7 cellular contexts compared by ENCODE assay signal in genomic region chr21:36330904-36331303, GRCh38. TPM values are rescaled to one million over a fixed set of nuclear protein-coding genes. Genes with fewer than 3 reads are reported as not detected.
A peak's percentile ranks its signal among the peaks of the same experiment; 100 is the strongest.
DNase-seq lines count a peak whose midpoint lies in the region; ATAC-seq and TF ChIP-seq lines count a peak whose summit lies in the region.

No MANE protein-coding gene starts in this region.

- CTCF ChIA-PET in Panc1 (lab: Charles Lee): interaction anchor here (0.6 kb wide), 1 partner anchor 190 kb away, joined by 5 read pairs; no protein-coding TSS in a partner anchor

- no peak for TF ChIP-seq POLR2A in heart left ventricle (IDR thresholded peaks at IDR 0.05)

- H3K9me3 ChIP-seq in Panc1 (ENCODE audit: control insufficient read depth, insufficient read depth, low read depth, low read length) (no peaks in the 10 kb centered on the region), heart left ventricle (no peaks in the 10 kb centered on the region)

- BruUV-seq in Panc1 (replicated peaks; lab: Mats Ljungman, UMichigan): no TSS peak

- H3K4me1 ChIP-seq in Panc1 (ENCODE audit: control insufficient read depth, insufficient read depth, low read length): peaks cover 6% of the 10 kb centered on the region; the same call in 1 of the 2 replicates
- peaks cover 0 to 63% (median 43%) of the 10 kb centered on the region in 12 donors for H3K4me1 ChIP-seq in heart left ventricle

- intact Hi-C loops in Panc1 (cut with micrococcal nuclease; ENCODE audit: unreplicated experiment) (loop anchor here (5.0 kb wide), 1 partner anchor 189 kb away; no protein-coding TSS in a partner anchor), heart left ventricle (cut with DNase I) (loop anchor here in 9 of 10 donors (2.0 to 10.0 kb wide), 5 partner anchors 69 to 204 kb away; partner anchors contain the start of gene CBR3 (in 1 of the 9)), sciatic nerve (cut with DNase I) (no loop called here)

- POLR2A ChIA-PET in Panc1 (lab: Charles Lee): no interaction called here

- H3K9me3 Mint-ChIP-seq in activated naive CD4-positive, alpha-beta T cell treated with anti-CD3 and anti-CD28 coated beads, Interleukin-2, amount 50 U/mL, for 72 hours: no peaks in the 10 kb centered on the region

- H3K27ac ChIP-seq in Panc1 (ENCODE audit: low read length): no peak overlapping the region
- no peak overlapping the region for H3K27ac ChIP-seq in heart left ventricle

- H3K36me3 Mint-ChIP-seq in activated naive CD4-positive, alpha-beta T cell treated with anti-CD3 and anti-CD28 coated beads, Interleukin-2, amount 50 U/mL, for 72 hours: peaks cover 0 to 7% of the 10 kb centered on the region in 2 donors

- H3K36me3 ChIP-seq in Panc1 (ENCODE audit: control insufficient read depth, insufficient read depth, low read length) (no peaks in the 10 kb centered on the region), heart left ventricle (peaks cover 0 to 45% (median 22%) of the 10 kb centered on the region in 9 donors)

- in situ Hi-C loops in Panc1 (cut with HindIII; ENCODE audit: low pct_unique_long_range_greater_than_20kb, low sequenced_read_pairs): no loop called here

- TF ChIP-seq CTCF in Panc1 (IDR thresholded peaks at IDR 0.05): peak; percentile 67; the same call in 1 of the 2 replicates
- peak; percentile 55 to 76 (median 65) for TF ChIP-seq CTCF in heart left ventricle (IDR thresholded peaks at IDR 0.05)

- H3K27ac Mint-ChIP-seq in activated naive CD4-positive, alpha-beta T cell treated with anti-CD3 and anti-CD28 coated beads, Interleukin-2, amount 50 U/mL, for 72 hours: peak overlapping the region; percentile 3 to 9

- 53 to 68% (median 54%) methylated on average over 2 of the region's 2 CpGs for WGBS in heart left ventricle, 4 donors

- H3K27me3 ChIP-seq in Panc1 (ENCODE audit: control insufficient read depth, insufficient read depth, low read length) (no peaks in the 10 kb centered on the region), heart left ventricle (no peaks in the 10 kb centered on the region)

- ATAC-seq in HG03354 (IDR thresholded peaks at IDR 0.05; ENCODE audit: poor library complexity, severe bottlenecking, unreplicated experiment): peak; percentile 62
- peak; percentile 89 for ATAC-seq in Panc1
- peak; percentile 66 to 72 for ATAC-seq in activated naive CD4-positive, alpha-beta T cell treated with anti-CD3 and anti-CD28 coated beads, Interleukin-2, amount 50 U/mL, for 72 hours
- ATAC-seq in heart left ventricle: peak in 3 of 4 donors; percentile 77 to 84 (median 83)
- ATAC-seq in sciatic nerve: peak; percentile 78
- no peak for ATAC-seq in GM18511 (IDR thresholded peaks at IDR 0.05; ENCODE audit: unreplicated experiment)

- DNase-seq in GDM1 (lab: John Stamatoyannopoulos, UW) (peak; percentile 10), Panc1 (ENCODE audit: low read depth, low spot score) (no peak), heart left ventricle (no peak), sciatic nerve (ENCODE audit: low spot score) (no peak)
- no peak for DNase-seq in activated naive CD4-positive, alpha-beta T cell treated with anti-CD3 and anti-CD28 coated beads, Interleukin-2, amount 50 U/mL, for 72 hours (ENCODE audit: low spot score in 2 of 2)

- no peak overlapping the region for H3K4me3 ChIP-seq in Panc1 (ENCODE audit: low read depth in 2 of 2, low read length in 2 of 2)
- no peak overlapping the region for H3K4me3 ChIP-seq in heart left ventricle

RNA-seq across cellular contexts. Expression of gene MORC3, which starts 10.9 kb away (rescaled TPM):
- total RNA-seq in Panc1 (2021; ENCODE audit: unreplicated experiment) (16.8 TPM), heart left ventricle (10 to 100 TPM; 15.0 to 21.3 (median 18.8) TPM), sciatic nerve (58.8 TPM)
- polyA plus RNA-seq in Panc1 (2012; ENCODE audit: insufficient read length): 8.9 TPM
- total RNA-seq in activated naive CD4-positive, alpha-beta T cell treated with anti-CD3 and anti-CD28 coated beads, Interleukin-2, amount 50 U/mL, for 72 hours: 10 to 100 TPM; 32.6 to 41.8 TPM
- 10 to 100 TPM in 1 of 2 donors, 1 to 10 TPM in 1; 9.0 to 11.1 TPM for polyA plus RNA-seq in heart left ventricle

RNA-seq across cellular contexts. Expression of gene CHAF1B, which starts 54.3 kb away (rescaled TPM):
- total RNA-seq in Panc1 (2021; ENCODE audit: unreplicated experiment) (18.4 TPM), heart left ventricle (1 to 10 TPM in 2 of 9 donors, under 1 TPM in 7; 0.12 to 1.9 (median 0.56) TPM), sciatic nerve (2.5 TPM)
- polyA plus RNA-seq in Panc1 (2012; ENCODE audit: insufficient read length): 14.1 TPM
- total RNA-seq in activated naive CD4-positive, alpha-beta T cell treated with anti-CD3 and anti-CD28 coated beads, Interleukin-2, amount 50 U/mL, for 72 hours: 10 to 100 TPM; 27.5 to 33.1 TPM
- under 1 TPM; 0.23 to 0.54 TPM for polyA plus RNA-seq in heart left ventricle
